ENCODE assay signal across 8 cellular contexts in the genomic region with DNA sequence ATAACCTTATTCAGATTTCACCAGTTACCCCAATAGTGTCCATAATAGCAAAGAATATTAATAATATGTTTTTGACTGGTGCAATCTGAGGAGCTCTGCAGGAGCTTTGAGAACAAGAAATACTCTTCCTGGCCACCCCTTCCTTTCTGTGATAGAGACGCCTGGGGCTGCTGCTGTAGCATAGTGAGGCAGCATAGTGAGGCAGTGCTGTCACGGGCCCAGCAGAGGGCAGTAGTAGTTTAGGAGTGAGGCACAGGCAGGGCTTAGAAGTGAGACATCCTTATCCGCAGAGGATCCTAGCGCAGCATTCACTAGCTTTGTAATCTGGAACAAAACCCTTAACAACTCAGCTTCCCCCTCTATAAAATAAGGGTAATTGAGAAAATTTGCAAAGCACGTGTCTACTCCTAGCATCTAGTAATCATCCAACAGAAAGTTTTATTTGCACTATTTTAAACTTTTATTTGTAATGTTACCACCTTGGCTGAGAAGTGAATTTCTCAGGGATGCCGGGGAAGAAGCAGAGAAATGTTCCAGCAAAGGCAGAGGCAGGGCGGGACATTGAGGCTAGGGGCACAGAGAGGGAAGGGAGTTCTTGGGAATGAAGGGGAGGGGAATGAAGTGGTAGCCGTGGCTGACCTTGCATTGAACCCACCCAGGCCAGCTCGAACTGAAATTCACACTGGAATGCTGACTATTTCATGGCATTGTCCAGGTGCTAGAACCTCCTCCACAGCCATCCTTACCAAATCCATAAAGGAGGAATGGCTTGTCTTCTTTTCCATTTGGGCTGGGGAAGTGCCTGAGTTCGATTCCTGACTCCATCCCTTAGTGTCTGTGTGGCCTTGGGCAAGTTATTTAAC.
DNase-seq lines count a peak whose midpoint lies in the region; ATAC-seq and TF ChIP-seq lines count a peak whose summit lies in the region.

No MANE protein-coding gene starts in this region.

- TF ChIP-seq CTCF in chondrocyte (IDR thresholded peaks at IDR 0.05) (peak; percentile 92), left lung (IDR thresholded peaks at IDR 0.05) (peak; percentile 85 to 86)

- no peaks in the 10 kb centered on the region for H3K36me3 ChIP-seq in left lung

- no peak overlapping the region for H3K4me3 ChIP-seq in left lung

- H3K9me3 Mint-ChIP-seq in chondrocyte (ENCODE audit: low read depth), result peaks cover 2% of the 10 kb centered on the region

- H3K27ac Mint-ChIP-seq in chondrocyte (ENCODE audit: unreplicated experiment), result no peak overlapping the region

- peaks cover 7% of the 10 kb centered on the region for H3K36me3 Mint-ChIP-seq in chondrocyte (ENCODE audit: low read depth)

- intact Hi-C loops in left lung (cut with DNase I), result no loop called here

- H3K27me3 Mint-ChIP-seq in chondrocyte (ENCODE audit: low read depth), result no peaks in the 10 kb centered on the region

- ATAC-seq in GM18907 (IDR thresholded peaks at IDR 0.05; ENCODE audit: unreplicated experiment), result peak; percentile 97
- peak; percentile 76 for ATAC-seq in HG03196 (IDR thresholded peaks at IDR 0.05; ENCODE audit: unreplicated experiment)
- ATAC-seq in left lung, result peak; percentile 99

- peaks cover 3% of the 10 kb centered on the region for H3K4me1 Mint-ChIP-seq in chondrocyte (ENCODE audit: low read depth)

- no peaks in the 10 kb centered on the region for H3K27me3 ChIP-seq in left lung

- H3K9me3 ChIP-seq in left lung, result no peaks in the 10 kb centered on the region

- no peak overlapping the region for H3K27ac ChIP-seq in left lung

- H3K4me3 Mint-ChIP-seq in chondrocyte (ENCODE audit: unreplicated experiment), result no peak overlapping the region

- peak; percentile 93 for DNase-seq in AG20443 (ENCODE audit: low spot score)
- DNase-seq in NCI-H460 (ENCODE audit: extremely low read depth, low read depth), result peak; percentile 72
- DNase-seq in activated CD4-positive, alpha-beta T cell treated with anti-CD3 and anti-CD28 coated beads for 24 hours (ENCODE audit: low read depth in 2 of 2), result peak; percentile 59 to 60
- no peak for DNase-seq in chondrocyte (ENCODE audit: low spot score)
- peak; percentile 70 to 88 for DNase-seq in left lung
- DNase-seq in stimulated activated CD4-positive, alpha-beta T cell treated with anti-CD3 and anti-CD28 coated beads, Interleukin-4, amount 100 ng/mL, for 48 hours (ENCODE audit: low read depth in 2 of 2), result peak; percentile 56 to 63

- no peaks in the 10 kb centered on the region for H3K4me1 ChIP-seq in left lung
